ENCODE assay signal across 22 cellular contexts in the genomic region with DNA sequence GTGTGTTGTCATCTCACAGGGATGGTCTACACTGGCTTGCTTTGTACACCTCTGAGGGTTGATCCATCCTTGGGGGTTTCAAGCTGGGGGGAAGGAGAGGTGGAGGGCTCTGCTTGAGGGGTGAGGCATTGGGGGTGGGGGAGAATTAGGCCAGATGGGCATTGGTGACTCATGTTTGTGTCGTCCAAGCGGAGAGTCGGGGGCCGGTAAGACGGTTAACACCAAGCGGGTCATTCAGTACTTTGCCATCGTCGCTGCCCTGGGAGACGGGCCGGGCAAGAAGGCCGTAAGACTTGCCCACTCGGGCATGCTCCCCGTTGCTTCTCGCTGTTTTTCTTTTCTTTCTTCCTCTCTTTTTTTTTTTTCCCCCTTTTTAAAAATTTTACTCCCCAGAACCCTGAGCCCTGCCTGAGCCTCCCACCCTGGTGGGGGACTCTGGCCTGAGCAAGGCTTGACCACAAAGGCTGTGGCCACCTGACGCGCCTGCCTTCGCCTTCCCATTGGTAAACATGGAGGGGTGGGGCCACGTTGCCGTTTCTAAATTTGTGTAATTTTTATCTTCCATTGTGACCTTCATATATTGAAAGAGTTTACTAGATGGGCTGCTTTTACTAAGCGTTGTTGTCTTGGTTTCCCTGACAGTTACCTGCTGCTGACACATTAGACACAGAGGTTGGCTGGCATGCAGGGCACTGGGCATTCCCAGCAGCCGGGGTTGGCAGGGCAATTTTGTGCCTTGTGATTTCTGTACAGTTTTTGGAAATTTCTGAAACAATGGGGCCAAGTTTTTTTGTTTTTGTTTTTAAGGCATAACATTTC. TPM values are rescaled to one million over a fixed set of nuclear protein-coding genes. Genes with fewer than 3 reads are reported as not detected.
"Had no signal": no experiment of that assay in that cellular context is flagged by ENCODE, and none has a peak within 500 bp of the region (broad histone marks: within the 10 kb centered on the region; RNA-seq: fewer than 3 reads in every experiment).

No MANE protein-coding gene starts in this region.

- H3K27ac ChIP-seq: coronary artery, esophagus squamous epithelium, tibial artery had no signal

- ATAC-seq: activated CD4-positive, alpha-beta T cell treated with anti-CD3 and anti-CD28 coated beads for 36 hours; activated T-cell treated with anti-CD3 and anti-CD28 coated beads, Interleukin-2, amount 50 U/mL, for 4 hours had no signal

- H3K36me3 Mint-ChIP-seq: activated naive CD8-positive, alpha-beta T cell treated with anti-CD3 and anti-CD28 coated beads for 36 hours; immature natural killer cell; memory B cell had no signal

- FAIRE-seq: astrocyte had no signal

- H3K4me3 Mint-ChIP-seq: activated B cell treated with CpG ODN at 0.5 μM for 24 hours; activated CD4-positive, alpha-beta T cell treated with anti-CD3 and anti-CD28 coated beads for 36 hours; activated naive CD8-positive, alpha-beta T cell treated with anti-CD3 and anti-CD28 coated beads for 36 hours; activated T-cell treated with anti-CD3 and anti-CD28 coated beads, Interleukin-2, amount 50 U/mL, for 4 hours; immature natural killer cell; memory B cell; stimulated activated naive CD8-positive, alpha-beta T cell treated with anti-CD3 and anti-CD28 coated beads, Interleukin-15, Interleukin-2, amounts not matched to agents 100 ng/mL and 50 ng/mL, for 24 hours; T-helper 1 cell treated with Interleukin-12 subunit alpha and Interleukin-12 subunit beta and Interleukin-4 antibody, amounts not matched to agents 30 μg/mL and 1 μg/mL, for 36 hours had no signal

- H3K9me3 Mint-ChIP-seq: activated B cell treated with CpG ODN at 0.5 μM for 24 hours; activated naive CD8-positive, alpha-beta T cell treated with anti-CD3 and anti-CD28 coated beads for 36 hours; activated T-cell treated with anti-CD3 and anti-CD28 coated beads, Interleukin-2, amount 50 U/mL, for 4 hours; immature natural killer cell; memory B cell; stimulated activated naive CD8-positive, alpha-beta T cell treated with anti-CD3 and anti-CD28 coated beads, Interleukin-15, Interleukin-2, amounts not matched to agents 100 ng/mL and 50 ng/mL, for 24 hours; T-helper 1 cell treated with Interleukin-12 subunit alpha and Interleukin-12 subunit beta and Interleukin-4 antibody, amounts not matched to agents 30 μg/mL and 1 μg/mL, for 36 hours had no signal

- H3K4me3 ChIP-seq: coronary artery, esophagus squamous epithelium, tibial artery had no signal

- DNase-seq: activated B cell treated with CpG ODN at 0.5 μM for 24 hours; activated CD4-positive, alpha-beta T cell treated with anti-CD3 and anti-CD28 coated beads for 36 hours; activated CD4-positive, alpha-beta T cell treated with anti-CD3 and anti-CD28 coated beads, Interleukin-2, amount 50 U/mL, for 4 hours; activated CD8-positive, alpha-beta memory T cell treated with anti-CD3 and anti-CD28 coated beads for 24 hours; activated CD8-positive, alpha-beta memory T cell treated with anti-CD3 and anti-CD28 coated beads, Interleukin-2, amount 50 U/mL, for 4 hours; activated naive CD4-positive, alpha-beta T cell treated with Interleukin-2 at 50 U/mL for 16 hours; activated naive CD8-positive, alpha-beta T cell treated with anti-CD3 and anti-CD28 coated beads for 36 hours; activated T-cell treated with anti-CD3 and anti-CD28 coated beads, Interleukin-2, amount 50 U/mL, for 4 hours; esophagus squamous epithelium; immature natural killer cell; kidney glomerular epithelial cell; retina; stimulated activated CD4-positive, alpha-beta T cell treated with anti-CD3 and anti-CD28 coated beads, Interleukin-1b, Interleukin-23, amount 100 ng/mL, for 48 hours; substantia nigra; T1000; tibial artery had no signal

- H3K27ac Mint-ChIP-seq: activated B cell treated with CpG ODN at 0.5 μM for 24 hours; activated CD4-positive, alpha-beta T cell treated with anti-CD3 and anti-CD28 coated beads for 36 hours; activated naive CD8-positive, alpha-beta T cell treated with anti-CD3 and anti-CD28 coated beads for 36 hours; immature natural killer cell; memory B cell; stimulated activated naive CD8-positive, alpha-beta T cell treated with anti-CD3 and anti-CD28 coated beads, Interleukin-15, Interleukin-2, amounts not matched to agents 100 ng/mL and 50 ng/mL, for 24 hours had no signal

- H3K36me3 ChIP-seq: esophagus squamous epithelium, tibial artery had no signal

- H3K9me3 ChIP-seq: esophagus squamous epithelium, tibial artery had no signal

- H3K4me1 ChIP-seq: tibial artery had no signal

- H3K4me1 Mint-ChIP-seq: activated B cell treated with CpG ODN at 0.5 μM for 24 hours; activated CD4-positive, alpha-beta T cell treated with anti-CD3 and anti-CD28 coated beads for 36 hours; activated naive CD8-positive, alpha-beta T cell treated with anti-CD3 and anti-CD28 coated beads for 36 hours; memory B cell had no signal

RNA-seq across cellular contexts. Expression of a gene that starts 26.8 kb away (rescaled TPM):
- polyA plus RNA-seq: immature natural killer cell, neural cell had no signal
